In genomic region chr3:185912929-185913901, GRCh38 we compare ENCODE assay signal across 1 cellular context.
A peak's percentile ranks its signal among the peaks of the same experiment; 100 is the strongest.
TF ChIP-seq lines count a peak whose summit lies in the region.

No MANE protein-coding gene starts in this region.

TF ChIP-seq in GM12878, 131 proteins besides CTCF, POLR2A, EP300 and RAD21 (continued from another document):
- TF ChIP-seq, protein P1, sequence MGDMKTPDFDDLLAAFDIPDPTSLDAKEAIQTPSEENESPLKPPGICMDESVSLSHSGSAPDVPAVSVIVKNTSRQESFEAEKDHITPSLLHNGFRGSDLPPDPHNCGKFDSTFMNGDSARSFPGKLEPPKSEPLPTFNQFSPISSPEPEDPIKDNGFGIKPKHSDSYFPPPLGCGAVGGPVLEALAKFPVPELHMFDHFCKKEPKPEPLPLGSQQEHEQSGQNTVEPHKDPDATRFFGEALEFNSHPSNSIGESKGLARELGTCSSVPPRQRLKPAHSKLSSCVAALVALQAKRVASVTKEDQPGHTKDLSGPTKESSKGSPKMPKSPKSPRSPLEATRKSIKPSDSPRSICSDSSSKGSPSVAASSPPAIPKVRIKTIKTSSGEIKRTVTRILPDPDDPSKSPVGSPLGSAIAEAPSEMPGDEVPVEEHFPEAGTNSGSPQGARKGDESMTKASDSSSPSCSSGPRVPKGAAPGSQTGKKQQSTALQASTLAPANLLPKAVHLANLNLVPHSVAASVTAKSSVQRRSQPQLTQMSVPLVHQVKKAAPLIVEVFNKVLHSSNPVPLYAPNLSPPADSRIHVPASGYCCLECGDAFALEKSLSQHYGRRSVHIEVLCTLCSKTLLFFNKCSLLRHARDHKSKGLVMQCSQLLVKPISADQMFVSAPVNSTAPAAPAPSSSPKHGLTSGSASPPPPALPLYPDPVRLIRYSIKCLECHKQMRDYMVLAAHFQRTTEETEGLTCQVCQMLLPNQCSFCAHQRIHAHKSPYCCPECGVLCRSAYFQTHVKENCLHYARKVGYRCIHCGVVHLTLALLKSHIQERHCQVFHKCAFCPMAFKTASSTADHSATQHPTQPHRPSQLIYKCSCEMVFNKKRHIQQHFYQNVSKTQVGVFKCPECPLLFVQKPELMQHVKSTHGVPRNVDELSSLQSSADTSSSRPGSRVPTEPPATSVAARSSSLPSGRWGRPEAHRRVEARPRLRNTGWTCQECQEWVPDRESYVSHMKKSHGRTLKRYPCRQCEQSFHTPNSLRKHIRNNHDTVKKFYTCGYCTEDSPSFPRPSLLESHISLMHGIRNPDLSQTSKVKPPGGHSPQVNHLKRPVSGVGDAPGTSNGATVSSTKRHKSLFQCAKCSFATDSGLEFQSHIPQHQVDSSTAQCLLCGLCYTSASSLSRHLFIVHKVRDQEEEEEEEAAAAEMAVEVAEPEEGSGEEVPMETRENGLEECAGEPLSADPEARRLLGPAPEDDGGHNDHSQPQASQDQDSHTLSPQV (IDR thresholded peaks at IDR 0.05): no peak
- no peak for TF ChIP-seq KLF5 (IDR thresholded peaks at IDR 0.05; ENCODE audit: partially characterized antibody)
- TF ChIP-seq POLR2AphosphoS2 (IDR thresholded peaks at IDR 0.05; ENCODE audit: low read depth, low read length): peak; percentile 59
- TF ChIP-seq TCF7 (IDR thresholded peaks at IDR 0.05; ENCODE audit: borderline replicate concordance): no peak
- no peak for TF ChIP-seq IRF4 (IDR thresholded peaks at IDR 0.05; ENCODE audit: low read depth, low read length)
- no peak for TF ChIP-seq FOXK2 (IDR thresholded peaks at IDR 0.05)
- TF ChIP-seq CEBPB (IDR thresholded peaks at IDR 0.05; ENCODE audit: borderline replicate concordance in 1 of 2, low read depth in 2 of 2, low read length in 2 of 2): peak in 1 of 2 experiments; percentile 33; a peak in 1 of 4 replicates
- no peak for TF ChIP-seq NBN (IDR thresholded peaks at IDR 0.05)
- peak; percentile 40; the same call in 1 of the 2 replicates for TF ChIP-seq RUNX3 (IDR thresholded peaks at IDR 0.05; ENCODE audit: low read length)
- 0 out of 2 replicates have a peak, but pooled peaks have one; percentile 11 for TF ChIP-seq BMI1 (IDR thresholded peaks at IDR 0.05; ENCODE audit: borderline replicate concordance)
- no peak for TF ChIP-seq ZBTB4 (CRISPR knock-in tag; IDR thresholded peaks at IDR 0.05)
- TF ChIP-seq IKZF1 (conservative IDR thresholded peaks at IDR 0.05): no peak
- no peak for TF ChIP-seq MEF2B (IDR thresholded peaks at IDR 0.05; ENCODE audit: partially characterized antibody, poor library complexity, severe bottlenecking)
- TF ChIP-seq SMARCA5 (IDR thresholded peaks at IDR 0.05): no peak
- no peak for TF ChIP-seq FOS (IDR thresholded peaks at IDR 0.05; ENCODE audit: borderline replicate concordance, extremely low read depth, insufficient read length)
- TF ChIP-seq ESRRA (IDR thresholded peaks at IDR 0.05; ENCODE audit: low read length): no peak
- TF ChIP-seq EED (IDR thresholded peaks at IDR 0.05; ENCODE audit: low read depth): no peak
- no peak for TF ChIP-seq ZNF217 (IDR thresholded peaks at IDR 0.05)
- TF ChIP-seq ZBED1 (IDR thresholded peaks at IDR 0.05; ENCODE audit: borderline replicate concordance): 0 out of 2 replicates have a peak, but pooled peaks have one; percentile 39
- TF ChIP-seq JUNB (IDR thresholded peaks at IDR 0.05): no peak
TF ChIP-seq in GM12878: peak in this region for 8.
